ENCODE assay signal across 13 cellular contexts in genomic region chr5:56595561-56595960, GRCh38.
"Had no signal": no experiment of that assay in that cellular context is flagged by ENCODE, and none has a peak within 500 bp of the region (broad histone marks: within the 10 kb centered on the region; RNA-seq: fewer than 3 reads in every experiment).

No MANE protein-coding gene starts in this region.

- H3K27ac ChIP-seq: body of pancreas, thyroid gland, uterus had no signal

- H3K9me3 ChIP-seq: body of pancreas, thyroid gland, uterus had no signal

- ATAC-seq: activated naive CD8-positive, alpha-beta T cell treated with anti-CD3 and anti-CD28 coated beads, Interleukin-2, amount 50 U/mL, for 24 hours; body of pancreas; left lobe of liver had no signal

- H3K4me1 ChIP-seq: body of pancreas, uterus had no signal

- H3K27me3 ChIP-seq: body of pancreas, thyroid gland, uterus had no signal

- H3K4me1 Mint-ChIP-seq: central memory CD8-positive, alpha-beta T cell had no signal

- H3K27me3 Mint-ChIP-seq: activated naive CD8-positive, alpha-beta T cell treated with anti-CD3 and anti-CD28 coated beads, Interleukin-2, amount 50 U/mL, for 24 hours; central memory CD8-positive, alpha-beta T cell had no signal

- H3K36me3 ChIP-seq: thyroid gland, uterus had no signal

- DNase-seq: activated CD4-positive, alpha-beta T cell treated with anti-CD3 and anti-CD28 coated beads for 48 hours; activated naive CD4-positive, alpha-beta T cell treated with Interleukin-2 at 50 U/mL for 16 hours; activated naive CD8-positive, alpha-beta T cell treated with anti-CD3 and anti-CD28 coated beads, Interleukin-2, amount 50 U/mL, for 24 hours; body of pancreas; nephron progenitor cell; stimulated activated CD4-positive, alpha-beta T cell treated with anti-CD3 and anti-CD28 coated beads, Interleukin-15, amount 100 ng/mL, for 24 hours; stimulated activated CD4-positive, alpha-beta T cell treated with anti-CD3 and anti-CD28 coated beads, Interleukin-4, amount 100 ng/mL, for 4 hours; T-helper 9 cell; thyroid gland; uterus had no signal

- H3K4me3 ChIP-seq: body of pancreas, thyroid gland, uterus had no signal

- H3K27ac Mint-ChIP-seq: activated naive CD8-positive, alpha-beta T cell treated with anti-CD3 and anti-CD28 coated beads, Interleukin-2, amount 50 U/mL, for 24 hours; dendritic cell treated with granulocyte-macrophage colony-stimulating factor and Interleukin-4, amounts not matched to agents 40 ng/mL and 50 ng/mL, for 4 days; nephron progenitor cell had no signal

- H3K9me3 Mint-ChIP-seq: activated naive CD8-positive, alpha-beta T cell treated with anti-CD3 and anti-CD28 coated beads, Interleukin-2, amount 50 U/mL, for 24 hours; central memory CD8-positive, alpha-beta T cell; dendritic cell treated with granulocyte-macrophage colony-stimulating factor and Interleukin-4, amounts not matched to agents 40 ng/mL and 50 ng/mL, for 4 days had no signal

- H3K4me3 Mint-ChIP-seq: activated naive CD8-positive, alpha-beta T cell treated with anti-CD3 and anti-CD28 coated beads, Interleukin-2, amount 50 U/mL, for 24 hours; central memory CD8-positive, alpha-beta T cell; dendritic cell treated with granulocyte-macrophage colony-stimulating factor and Interleukin-4, amounts not matched to agents 40 ng/mL and 50 ng/mL, for 4 days; nephron progenitor cell had no signal
